ENCODE assay signal across 8 cellular contexts in genomic region chr1:230383425-230383824, GRCh38. TPM values are rescaled to one million over a fixed set of nuclear protein-coding genes. Genes with fewer than 3 reads are reported as not detected.
"Had no signal": no experiment of that assay in that cellular context is flagged by ENCODE, and none has a peak within 500 bp of the region (broad histone marks: within the 10 kb centered on the region; RNA-seq: fewer than 3 reads in every experiment).

No MANE protein-coding gene starts in this region.

- DNase-seq: GM23248, H7, HCEC 1CT, HFFc6, IMR-90, KG1 had no signal

- H3K4me3 Mint-ChIP-seq: HFFc6 had no signal

- H3K4me3 ChIP-seq: GM23248, K562 had no signal

- ATAC-seq: K562 had no signal

- H3K27ac ChIP-seq: GM23248 had no signal

- H3K27ac Mint-ChIP-seq: HFFc6 had no signal

- H2AFZ ChIP-seq: GM23248 had no signal

RNA-seq across cellular contexts. Expression of gene PGBD5, which starts 42.7 kb away (rescaled TPM):
- total RNA-seq: HT-29 had no signal
